29 cellular contexts compared by ENCODE assay signal in genomic region chr1:179840107-179840506, GRCh38.
"Had no signal": no experiment of that assay in that cellular context is flagged by ENCODE, and none has a peak within 500 bp of the region (broad histone marks: within the 10 kb centered on the region; RNA-seq: fewer than 3 reads in every experiment).

No MANE protein-coding gene starts in this region.

- H3K27ac ChIP-seq: breast epithelium, KMS-11, Peyer's patch, RWPE1, SJCRH30 had no signal

- H3K9me3 ChIP-seq: breast epithelium, MG63, Peyer's patch, SJCRH30 had no signal

- H3K4me3 ChIP-seq: breast epithelium, MG63, Peyer's patch, SJCRH30 had no signal

- H3K27me3 ChIP-seq: breast epithelium, MG63, Peyer's patch, SJCRH30 had no signal

- H3K9ac ChIP-seq: KMS-11 had no signal

- H3K36me3 ChIP-seq: breast epithelium, SJCRH30 had no signal

- DNase-seq: activated B cell treated with CpG ODN at 0.5 μM for 24 hours; activated CD4-positive, alpha-beta T cell treated with anti-CD3 and anti-CD28 coated beads for 1 hour; activated CD4-positive, alpha-beta T cell treated with anti-CD3 and anti-CD28 coated beads, Interleukin-2, amount 10 ng/mL, durations not matched to agents 24 days and 14 days; activated CD4-positive, alpha-beta T cell treated with anti-CD3 and anti-CD28 coated beads, Interleukin-2, amount 50 U/mL, for 48 hours; activated CD8-positive, alpha-beta memory T cell treated with anti-CD3 and anti-CD28 coated beads, Interleukin-2, amount 10 ng/mL, durations not matched to agents 7 days and 5 days; activated effector memory CD4-positive, alpha-beta T cell treated with Interleukin-2 at 50 U/mL for 16 hours; activated naive CD4-positive, alpha-beta T cell; activated T-cell treated with anti-CD3 and anti-CD28 coated beads, Interleukin-2, amount 50 U/mL, for 24 hours; aorta; caudate nucleus; MG63; MV-4-11; NCI-H1092 treated with DMSO at 0.1 percent for 48 hours; NCI-H1417 treated with DMSO at 0.1 percent for 48 hours; NCI-H1694; NCI-H2029; NCI-H2107; NCI-H2171 treated with DMSO at 0.1 percent for 48 hours; NCI-H226; NCI-H526 treated with DMSO at 0.1 percent for 48 hours; NCI-H82; Peyer's patch; Right ventricle myocardium superior; SJCRH30; T-helper 17 cell; T-helper 9 cell had no signal

- H3K4me1 ChIP-seq: breast epithelium, Peyer's patch, SJCRH30 had no signal

- ATAC-seq: activated CD8-positive, alpha-beta memory T cell treated with anti-CD3 and anti-CD28 coated beads, Interleukin-2, amount 10 ng/mL, durations not matched to agents 7 days and 5 days; T-helper 17 cell had no signal
